ENCODE assay signal across 10 cellular contexts in genomic region chr17:77382966-77383612, GRCh38.
DNase-seq lines count a peak whose midpoint lies in the region; ATAC-seq and TF ChIP-seq lines count a peak whose summit lies in the region.
"Had no signal": no experiment of that assay in that cellular context is flagged by ENCODE, and none has a peak within 500 bp of the region (broad histone marks: within the 10 kb centered on the region; RNA-seq: fewer than 3 reads in every experiment).

No MANE protein-coding gene starts in this region.

- H3K27ac ChIP-seq in ascending aorta = peak overlapping the region; percentile 33 to 59
- H3K27ac ChIP-seq in urinary bladder (ENCODE audit: low read depth) = peak overlapping the region; percentile 44

- peaks cover 5% of the 10 kb centered on the region for H3K36me3 Mint-ChIP-seq in activated naive CD8-positive, alpha-beta T cell treated with anti-CD3 and anti-CD28 coated beads, Interleukin-2, amount 10 ng/mL, durations not matched to agents 7 days and 5 days
- H3K36me3 Mint-ChIP-seq in activated naive CD8-positive, alpha-beta T cell treated with anti-CD3 and anti-CD28 coated beads, Interleukin-2, amount 50 U/mL, for 24 hours (ENCODE audit: low read depth) = no peaks in the 10 kb centered on the region
- H3K36me3 Mint-ChIP-seq in memory B cell = no peaks in the 10 kb centered on the region

- POLR2A ChIA-PET in activated naive CD8-positive, alpha-beta T cell treated with anti-CD3 and anti-CD28 coated beads, Interleukin-2, amount 10 ng/mL, durations not matched to agents 7 days and 5 days (lab: Charles Lee) = interaction anchor here (0.7 to 2.3 kb wide), 11 partner anchors 9 to 66 kb away, joined by 3 to 15 read pairs (median 9); no protein-coding TSS in a partner anchor

- H3K27me3 Mint-ChIP-seq in activated naive CD8-positive, alpha-beta T cell treated with anti-CD3 and anti-CD28 coated beads, Interleukin-2, amount 10 ng/mL, durations not matched to agents 7 days and 5 days = no peaks in the 10 kb centered on the region
- H3K27me3 Mint-ChIP-seq in activated naive CD8-positive, alpha-beta T cell treated with anti-CD3 and anti-CD28 coated beads, Interleukin-2, amount 50 U/mL, for 24 hours = no peaks in the 10 kb centered on the region
- no peaks in the 10 kb centered on the region for H3K27me3 Mint-ChIP-seq in memory B cell

- H3K36me3 ChIP-seq in ascending aorta (no peaks in the 10 kb centered on the region), urinary bladder (ENCODE audit: insufficient read depth) (no peaks in the 10 kb centered on the region)

- TF ChIP-seq CTCF in ascending aorta (IDR thresholded peaks at IDR 0.05) = no peak

- peaks cover 58 to 70% of the 10 kb centered on the region in 2 donors for H3K4me1 ChIP-seq in ascending aorta
- H3K4me1 ChIP-seq in urinary bladder (ENCODE audit: insufficient read depth) = peaks cover 8% of the 10 kb centered on the region

- H3K27me3 ChIP-seq in ascending aorta = no peaks in the 10 kb centered on the region

- H3K4me3 Mint-ChIP-seq in activated naive CD8-positive, alpha-beta T cell treated with anti-CD3 and anti-CD28 coated beads, Interleukin-2, amount 10 ng/mL, durations not matched to agents 7 days and 5 days = peak overlapping the region; percentile 69
- no peak overlapping the region for H3K4me3 Mint-ChIP-seq in activated naive CD8-positive, alpha-beta T cell treated with anti-CD3 and anti-CD28 coated beads, Interleukin-2, amount 50 U/mL, for 24 hours
- H3K4me3 Mint-ChIP-seq in memory B cell = peak overlapping the region; percentile 16

- WGBS in urinary bladder = 66% methylated on average over 8 of the region's 8 CpGs

- peaks cover 60% of the 10 kb centered on the region for H3K4me1 Mint-ChIP-seq in activated naive CD8-positive, alpha-beta T cell treated with anti-CD3 and anti-CD28 coated beads, Interleukin-2, amount 10 ng/mL, durations not matched to agents 7 days and 5 days
- H3K4me1 Mint-ChIP-seq in activated naive CD8-positive, alpha-beta T cell treated with anti-CD3 and anti-CD28 coated beads, Interleukin-2, amount 50 U/mL, for 24 hours = peaks cover 66% of the 10 kb centered on the region
- H3K4me1 Mint-ChIP-seq in memory B cell = peaks cover 20% of the 10 kb centered on the region

- H3K27ac Mint-ChIP-seq in activated naive CD8-positive, alpha-beta T cell treated with anti-CD3 and anti-CD28 coated beads, Interleukin-2, amount 10 ng/mL, durations not matched to agents 7 days and 5 days = peak overlapping the region; percentile 90
- H3K27ac Mint-ChIP-seq in activated naive CD8-positive, alpha-beta T cell treated with anti-CD3 and anti-CD28 coated beads, Interleukin-2, amount 50 U/mL, for 24 hours = no peak overlapping the region
- peak overlapping the region; percentile 31 for H3K27ac Mint-ChIP-seq in memory B cell

- no peaks in the 10 kb centered on the region for H3K9me3 ChIP-seq in ascending aorta

- ATAC-seq in activated naive CD8-positive, alpha-beta T cell treated with anti-CD3 and anti-CD28 coated beads, Interleukin-2, amount 10 ng/mL, durations not matched to agents 7 days and 5 days (ENCODE audit: low read depth) = peak; percentile 2
- ATAC-seq in activated naive CD8-positive, alpha-beta T cell treated with anti-CD3 and anti-CD28 coated beads, Interleukin-2, amount 50 U/mL, for 24 hours = no peak
- ATAC-seq in memory B cell (ENCODE audit: low read depth) (no peak), GM21447 (IDR thresholded peaks at IDR 0.05; ENCODE audit: unreplicated experiment) (no peak)
- ATAC-seq: HCT116 had no signal

- intact Hi-C loops in ascending aorta (cut with DNase I) = no loop called here

- DNase-seq in activated naive CD8-positive, alpha-beta T cell treated with anti-CD3 and anti-CD28 coated beads, Interleukin-2, amount 10 ng/mL, durations not matched to agents 7 days and 5 days = no peak
- DNase-seq in activated naive CD8-positive, alpha-beta T cell treated with anti-CD3 and anti-CD28 coated beads, Interleukin-2, amount 50 U/mL, for 24 hours = no peak
- DNase-seq in ascending aorta (ENCODE audit: low spot score in 2 of 2) (no peak), memory B cell (ENCODE audit: low spot score in 2 of 2) (no peak), hepatic stellate cell (ENCODE audit: low spot score) (no peak), DMS153 (lab: John Stamatoyannopoulos, UW) (no peak)
- DNase-seq: DMS53 had no signal

- H3K9me3 Mint-ChIP-seq in activated naive CD8-positive, alpha-beta T cell treated with anti-CD3 and anti-CD28 coated beads, Interleukin-2, amount 10 ng/mL, durations not matched to agents 7 days and 5 days = no peaks in the 10 kb centered on the region
- no peaks in the 10 kb centered on the region for H3K9me3 Mint-ChIP-seq in activated naive CD8-positive, alpha-beta T cell treated with anti-CD3 and anti-CD28 coated beads, Interleukin-2, amount 50 U/mL, for 24 hours
- H3K9me3 Mint-ChIP-seq in memory B cell = no peaks in the 10 kb centered on the region

- H3K4me3 ChIP-seq in ascending aorta (no peak overlapping the region), urinary bladder (ENCODE audit: low read depth, low read length) (no peak overlapping the region)
